Comparison of ENCODE assay signal across 23 cellular contexts in genomic region chr15:33587773-33588172, GRCh38.
DNase-seq lines count a peak whose midpoint lies in the region; ATAC-seq, FAIRE-seq and TF ChIP-seq lines count a peak whose summit lies in the region.
"Had no signal": no experiment of that assay in that cellular context is flagged by ENCODE, and none has a peak within 500 bp of the region (broad histone marks: within the 10 kb centered on the region; RNA-seq: fewer than 3 reads in every experiment).

No MANE protein-coding gene starts in this region.

- no peak for TF ChIP-seq CTCF in AG10803 (conservative IDR thresholded peaks at IDR 0.05; ENCODE audit: low read length)
- TF ChIP-seq CTCF in RWPE2 (IDR thresholded peaks at IDR 0.05; ENCODE audit: poor library complexity, severe bottlenecking): no peak

- no peaks in the 10 kb centered on the region for H3K9me3 ChIP-seq in RWPE2 (ENCODE audit: severe bottlenecking)
- H3K9me3 ChIP-seq in mesodermal cell (ENCODE audit: control insufficient read depth, low read length): no peaks in the 10 kb centered on the region
- H3K9me3 ChIP-seq: ascending aorta, psoas muscle had no signal

- peaks cover 3% of the 10 kb centered on the region for H3K27me3 ChIP-seq in RWPE2 (ENCODE audit: insufficient read depth, poor library complexity, severe bottlenecking)
- H3K27me3 ChIP-seq: ascending aorta had no signal

- 44 to 58% methylated on average over 1 of the region's 2 CpGs for WGBS in mesodermal cell (ENCODE audit: insufficient coverage in 2 of 2), 2 experiments

- no peak overlapping the region for H3K4me3 Mint-ChIP-seq in activated naive CD8-positive, alpha-beta T cell treated with anti-CD3 and anti-CD28 coated beads, Interleukin-2, amount 50 U/mL, for 24 hours
- H3K4me3 Mint-ChIP-seq: CD4-positive, alpha-beta T cell; IgD-negative memory B cell; natural killer cell treated with Interleukin-12 subunit alpha and Interleukin-12 subunit beta and Interleukin-15 and Interleukin-18, amount 100 ng/mL, for 72 hours had no signal

- no peaks in the 10 kb centered on the region for H3K9me3 Mint-ChIP-seq in activated naive CD8-positive, alpha-beta T cell treated with anti-CD3 and anti-CD28 coated beads, Interleukin-2, amount 50 U/mL, for 24 hours
- H3K9me3 Mint-ChIP-seq: natural killer cell treated with Interleukin-12 subunit alpha and Interleukin-12 subunit beta and Interleukin-15 and Interleukin-18, amount 100 ng/mL, for 72 hours had no signal

- no peaks in the 10 kb centered on the region for H3K36me3 Mint-ChIP-seq in activated naive CD8-positive, alpha-beta T cell treated with anti-CD3 and anti-CD28 coated beads, Interleukin-2, amount 50 U/mL, for 24 hours (ENCODE audit: low read depth)
- H3K36me3 Mint-ChIP-seq: IgD-negative memory B cell; natural killer cell treated with Interleukin-12 subunit alpha and Interleukin-12 subunit beta and Interleukin-15 and Interleukin-18, amount 100 ng/mL, for 72 hours had no signal

- no peak for TF ChIP-seq POLR2A in H54 (IDR thresholded peaks at IDR 0.05; ENCODE audit: low read depth, low read length)

- peak; percentile 97 for DNase-seq in AG10803 (ENCODE audit: low read depth)
- DNase-seq in RWPE2 (ENCODE audit: low spot score): no peak
- DNase-seq in fibroblast of gingiva (ENCODE audit: low read depth): peak; percentile 79
- no peak for DNase-seq in H54 (ENCODE audit: insufficient read length, low spot score)
- no peak for DNase-seq in activated naive CD8-positive, alpha-beta T cell treated with anti-CD3 and anti-CD28 coated beads, Interleukin-2, amount 50 U/mL, for 24 hours
- no peak for DNase-seq in activated CD8-positive, alpha-beta memory T cell treated with anti-CD3 and anti-CD28 coated beads, Interleukin-2, amount 50 U/mL, for 48 hours
- no peak for DNase-seq in COLO668 (lab: John Stamatoyannopoulos, UW; ENCODE audit: unreplicated experiment)
- DNase-seq: activated CD4-positive, alpha-beta T cell treated with anti-CD3 and anti-CD28 coated beads for 48 hours; activated CD8-positive, alpha-beta memory T cell treated with anti-CD3 and anti-CD28 coated beads, Interleukin-2, amount 50 U/mL, for 4 hours; CD4-positive, alpha-beta T cell; cortex of kidney; DND-41; NCI-H187; NCI-H446; NK-92 treated with Interleukin-12 subunit alpha and Interleukin-12 subunit beta, amount 100 ng/mL, for 24 hours; psoas muscle; RPMI8226 had no signal

- no peak overlapping the region for H3K27ac ChIP-seq in RWPE2 (ENCODE audit: poor library complexity, severe bottlenecking)
- peak overlapping the region; percentile 48 for H3K27ac ChIP-seq in mesodermal cell (ENCODE audit: low read depth, low read length, severe bottlenecking)
- H3K27ac ChIP-seq: ascending aorta, psoas muscle had no signal

- H3K27me3 Mint-ChIP-seq in activated naive CD8-positive, alpha-beta T cell treated with anti-CD3 and anti-CD28 coated beads, Interleukin-2, amount 50 U/mL, for 24 hours: peaks cover 6% of the 10 kb centered on the region
- H3K27me3 Mint-ChIP-seq: IgD-negative memory B cell had no signal

- H3K36me3 ChIP-seq in RWPE2 (ENCODE audit: low read depth) (no peaks in the 10 kb centered on the region), mesodermal cell (ENCODE audit: control insufficient read depth, insufficient read depth, low read length) (no peaks in the 10 kb centered on the region)
- H3K36me3 ChIP-seq: ascending aorta had no signal

- H3K4me1 ChIP-seq in RWPE2 (ENCODE audit: insufficient read depth, poor library complexity, severe bottlenecking): no peaks in the 10 kb centered on the region
- peaks cover 15% of the 10 kb centered on the region for H3K4me1 ChIP-seq in mesodermal cell (ENCODE audit: control insufficient read depth, insufficient read depth, low read length, poor library complexity, severe bottlenecking)
- H3K4me1 ChIP-seq: ascending aorta, psoas muscle had no signal

- H3K4me3 ChIP-seq in AG10803 (ENCODE audit: low read length) (no peak overlapping the region), RWPE2 (ENCODE audit: severe bottlenecking) (no peak overlapping the region), mesodermal cell (ENCODE audit: extremely low read depth, insufficient read depth, low read length, poor library complexity, severe bottlenecking) (no peak overlapping the region)
- H3K4me3 ChIP-seq: ascending aorta, psoas muscle had no signal

- H3K27ac Mint-ChIP-seq in activated naive CD8-positive, alpha-beta T cell treated with anti-CD3 and anti-CD28 coated beads, Interleukin-2, amount 50 U/mL, for 24 hours: no peak overlapping the region
- H3K27ac Mint-ChIP-seq: CD4-positive, alpha-beta T cell; IgD-negative memory B cell; natural killer cell treated with Interleukin-12 subunit alpha and Interleukin-12 subunit beta and Interleukin-15 and Interleukin-18, amount 100 ng/mL, for 72 hours had no signal

- no peaks in the 10 kb centered on the region for H3K4me1 Mint-ChIP-seq in activated naive CD8-positive, alpha-beta T cell treated with anti-CD3 and anti-CD28 coated beads, Interleukin-2, amount 50 U/mL, for 24 hours
- H3K4me1 Mint-ChIP-seq: IgD-negative memory B cell had no signal

- peak; percentile 51 for ATAC-seq in RWPE2 (ENCODE audit: low read depth)
- ATAC-seq in activated naive CD8-positive, alpha-beta T cell treated with anti-CD3 and anti-CD28 coated beads, Interleukin-2, amount 50 U/mL, for 24 hours: no peak
- ATAC-seq: natural killer cell treated with Interleukin-12 subunit alpha and Interleukin-12 subunit beta and Interleukin-15 and Interleukin-18, amount 100 ng/mL, for 72 hours had no signal

- FAIRE-seq in H54 (lab: Jason Lieb, UNC): no peak
- FAIRE-seq: H1, islet of Langerhans had no signal

Comparison
In these comparisons a context has a peak if more than half of its experiments do, and no peak if none do; other contexts are left out.
1. DNase-seq: peak in AG10803 (single experiment) and fibroblast of gingiva (single experiment); none in RWPE2 (single experiment), H54 (single experiment), activated naive CD8-positive, alpha-beta T cell treated with anti-CD3 and anti-CD28 coated beads, Interleukin-2, amount 50 U/mL, for 24 hours (single experiment), activated CD8-positive, alpha-beta memory T cell treated with anti-CD3 and anti-CD28 coated beads, Interleukin-2, amount 50 U/mL, for 48 hours (single experiment) and COLO668 (single experiment).